ENCODE assay signal across 14 cellular contexts in genomic region chr22:46457502-46458488, GRCh38.
DNase-seq lines count a peak whose midpoint lies in the region; ATAC-seq and TF ChIP-seq lines count a peak whose summit lies in the region.
"Had no signal": no experiment of that assay in that cellular context is flagged by ENCODE, and none has a peak within 500 bp of the region (broad histone marks: within the 10 kb centered on the region; RNA-seq: fewer than 3 reads in every experiment).

No MANE protein-coding gene starts in this region.

- intact Hi-C loops in MCF 10A (cut with micrococcal nuclease) (loop anchor here (10.0 kb wide), 1 partner anchor 83 kb away; no protein-coding TSS in a partner anchor), breast epithelium (cut with DNase I; ENCODE audit: low total_unique reads) (no loop called here)

- H3K4me3 ChIP-seq in breast epithelium (no peak overlapping the region), adipocyte (ENCODE audit: low read length) (no peak overlapping the region)
- H3K4me3 ChIP-seq: thoracic aorta had no signal

- no peak for TF ChIP-seq CTCF in MCF 10A (IDR thresholded peaks at IDR 0.05; ENCODE audit: unreplicated experiment)
- TF ChIP-seq CTCF in breast epithelium (IDR thresholded peaks at IDR 0.05), result no peak
- no peak for TF ChIP-seq CTCF in type B pancreatic cell (conservative IDR thresholded peaks at IDR 0.05)

- H3K9ac ChIP-seq in adipocyte (ENCODE audit: low read length), result no peak overlapping the region

- no peaks in the 10 kb centered on the region for H3K27me3 ChIP-seq in breast epithelium
- peaks cover 59% of the 10 kb centered on the region for H3K27me3 ChIP-seq in adipocyte (replicated peaks; ENCODE audit: control insufficient read depth, insufficient read depth, low read length)

- peak overlapping the region; percentile 25 for H3K4me3 Mint-ChIP-seq in MCF 10A (ENCODE audit: unreplicated experiment)
- peak overlapping the region; percentile 85 for H3K4me3 Mint-ChIP-seq in type B pancreatic cell
- H3K4me3 Mint-ChIP-seq in activated T-cell treated with anti-CD3 and anti-CD28 coated beads, Interleukin-2, amount 50 U/mL, for 4 hours, result no peak overlapping the region

- H3K4me1 Mint-ChIP-seq in MCF 10A (ENCODE audit: insufficient read depth, unreplicated experiment), result peaks cover 38% of the 10 kb centered on the region
- peaks cover 73% of the 10 kb centered on the region for H3K4me1 Mint-ChIP-seq in type B pancreatic cell (ENCODE audit: unreplicated experiment)
- no peaks in the 10 kb centered on the region for H3K4me1 Mint-ChIP-seq in activated T-cell treated with anti-CD3 and anti-CD28 coated beads, Interleukin-2, amount 50 U/mL, for 4 hours (ENCODE audit: low read depth)

- no peaks in the 10 kb centered on the region for H3K9me3 Mint-ChIP-seq in MCF 10A (ENCODE audit: unreplicated experiment)
- H3K9me3 Mint-ChIP-seq in type B pancreatic cell, result no peaks in the 10 kb centered on the region
- H3K9me3 Mint-ChIP-seq in activated T-cell treated with anti-CD3 and anti-CD28 coated beads, Interleukin-2, amount 50 U/mL, for 4 hours, result no peaks in the 10 kb centered on the region

- peak; percentile 56 for DNase-seq in MCF 10A (ENCODE audit: unreplicated experiment)
- DNase-seq in breast epithelium (ENCODE audit: low spot score in 2 of 2), result no peak
- peak; percentile 19 for DNase-seq in adipocyte (ENCODE audit: low read depth)
- DNase-seq in iris pigment epithelial cell (ENCODE audit: low read depth), result peak; percentile 44
- no peak for DNase-seq in type B pancreatic cell (ENCODE audit: extremely low spot score, unreplicated experiment)
- DNase-seq in HPDE6-E6E7 (ENCODE audit: extremely low spot score), result no peak
- DNase-seq in activated T-cell treated with anti-CD3 and anti-CD28 coated beads, Interleukin-2, amount 50 U/mL, for 4 hours, result no peak
- no peak for DNase-seq in NCI-H2081 treated with DMSO at 0.1 percent for 48 hours (lab: John Stamatoyannopoulos, UW)
- DNase-seq: 8988T; activated CD8-positive, alpha-beta memory T cell treated with anti-CD3 and anti-CD28 coated beads, Interleukin-2, amount 50 U/mL, for 4 hours; amniotic stem cell; DND-41; hypothalamus had no signal

- H3K36me3 Mint-ChIP-seq in MCF 10A (ENCODE audit: insufficient read depth, unreplicated experiment) (peaks cover 38% of the 10 kb centered on the region), type B pancreatic cell (peaks cover 17% of the 10 kb centered on the region)
- no peaks in the 10 kb centered on the region for H3K36me3 Mint-ChIP-seq in activated T-cell treated with anti-CD3 and anti-CD28 coated beads, Interleukin-2, amount 50 U/mL, for 4 hours (ENCODE audit: insufficient read depth)

- H3K4me1 ChIP-seq in breast epithelium (no peaks in the 10 kb centered on the region), adipocyte (ENCODE audit: control insufficient read depth, insufficient read depth, low read length) (no peaks in the 10 kb centered on the region)

- no peak for ATAC-seq in activated T-cell treated with anti-CD3 and anti-CD28 coated beads, Interleukin-2, amount 50 U/mL, for 4 hours

- BruUV-seq in MCF 10A (replicated peaks; lab: Mats Ljungman, UMichigan), result no TSS peak

- no peak overlapping the region for H3K27ac ChIP-seq in breast epithelium
- H3K27ac ChIP-seq: thoracic aorta had no signal

- peak overlapping the region; percentile 53 for H3K27ac Mint-ChIP-seq in MCF 10A (ENCODE audit: low read depth, unreplicated experiment)
- H3K27ac Mint-ChIP-seq in type B pancreatic cell, result peak overlapping the region; percentile 99

- H3K27me3 Mint-ChIP-seq in MCF 10A (ENCODE audit: insufficient read depth, unreplicated experiment) (no peaks in the 10 kb centered on the region), type B pancreatic cell (peaks cover 23% of the 10 kb centered on the region)
- peaks cover 17% of the 10 kb centered on the region for H3K27me3 Mint-ChIP-seq in activated T-cell treated with anti-CD3 and anti-CD28 coated beads, Interleukin-2, amount 50 U/mL, for 4 hours (ENCODE audit: low read depth)

- TF ChIP-seq POLR2A in breast epithelium (IDR thresholded peaks at IDR 0.05), result no peak

- H3K36me3 ChIP-seq in breast epithelium (no peaks in the 10 kb centered on the region), adipocyte (ENCODE audit: control insufficient read depth, insufficient read depth, low read length, severe bottlenecking) (no peaks in the 10 kb centered on the region)
- H3K36me3 ChIP-seq: thoracic aorta had no signal

- H3K9me3 ChIP-seq in breast epithelium (no peaks in the 10 kb centered on the region), adipocyte (ENCODE audit: control insufficient read depth, low read length) (no peaks in the 10 kb centered on the region)
- H3K9me3 ChIP-seq: thoracic aorta had no signal

- CTCF ChIA-PET in MCF 10A (lab: Yijun Ruan, JAX), result interaction anchor here (0.7 to 1.1 kb wide), 4 partner anchors 11 to 90 kb away, joined by 3 read pairs; no protein-coding TSS in a partner anchor

- POLR2A ChIA-PET in MCF 10A (lab: Yijun Ruan, JAX), result interaction anchor here (0.6 to 1.6 kb wide), 5 partner anchors 11 to 80 kb away, joined by 3 to 7 read pairs (median 3); partner anchors contain the start of gene CELSR1

Comparison
In these comparisons a context has a peak if more than half of its experiments do, and no peak if none do; other contexts are left out.
1. DNase-seq: peak in MCF 10A (single experiment), adipocyte (single experiment) and iris pigment epithelial cell (single experiment); none in breast epithelium (0 of 2), type B pancreatic cell (single experiment), HPDE6-E6E7 (single experiment), activated T-cell treated with anti-CD3 and anti-CD28 coated beads, Interleukin-2, amount 50 U/mL, for 4 hours (single experiment) and NCI-H2081 treated with DMSO at 0.1 percent for 48 hours (single experiment).